In the genomic region with DNA sequence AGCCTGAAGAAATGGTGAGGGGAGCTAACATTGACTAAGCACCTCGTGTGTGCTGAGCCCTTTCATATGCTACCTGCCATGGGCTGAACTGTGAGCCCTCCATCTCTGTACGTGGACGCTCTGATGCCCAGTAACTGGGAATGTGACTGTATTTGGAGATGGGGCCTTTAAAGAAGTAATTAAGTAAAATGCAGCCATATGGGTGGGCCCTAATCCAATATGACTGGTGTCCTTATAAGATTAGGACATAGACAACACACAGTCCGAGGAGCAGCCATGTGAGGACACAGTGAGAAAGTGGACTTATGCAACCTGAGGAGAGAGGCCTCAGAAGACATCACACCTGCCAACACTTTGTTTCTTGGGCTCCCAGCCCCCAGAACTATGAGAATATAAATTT, we compare ENCODE assay signal across 26 cellular contexts.
DNase-seq lines count a peak whose midpoint lies in the region; ATAC-seq, FAIRE-seq and TF ChIP-seq lines count a peak whose summit lies in the region.
"Had no signal": no experiment of that assay in that cellular context is flagged by ENCODE, and none has a peak within 500 bp of the region (broad histone marks: within the 10 kb centered on the region; RNA-seq: fewer than 3 reads in every experiment).

No MANE protein-coding gene starts in this region.

- H3K4me3 ChIP-seq in WERI-Rb-1 (ENCODE audit: low read depth, low read length), result no peak overlapping the region
- H3K4me3 ChIP-seq: BLaER1, GM12878 had no signal

- H3K27ac ChIP-seq in WERI-Rb-1, result no peak overlapping the region
- H3K27ac ChIP-seq: BLaER1 had no signal

- H3K27me3 ChIP-seq in WERI-Rb-1 (ENCODE audit: insufficient read depth, low read depth, severe bottlenecking), result no peaks in the 10 kb centered on the region
- H3K27me3 ChIP-seq: BE2C, BLaER1 had no signal

- TF ChIP-seq CTCF in WERI-Rb-1 (IDR thresholded peaks at IDR 0.05; ENCODE audit: low read depth, low read length), result no peak

- no peaks in the 10 kb centered on the region for H3K36me3 ChIP-seq in WERI-Rb-1
- H3K36me3 ChIP-seq: BE2C, BLaER1 had no signal

- ATAC-seq in HG03457 (IDR thresholded peaks at IDR 0.05; ENCODE audit: unreplicated experiment), result no peak

- H3K9me3 ChIP-seq in WERI-Rb-1 (ENCODE audit: severe bottlenecking), result no peaks in the 10 kb centered on the region
- H3K9me3 ChIP-seq: BE2C, BLaER1 had no signal

- no peak for DNase-seq in GM18507 (ENCODE audit: extremely low spot score, insufficient read length, low read depth)
- DNase-seq in NCI-H524 treated with DMSO at 0.1 percent for 48 hours (lab: John Stamatoyannopoulos, UW), result peak; percentile 5
- peak; percentile 98 for DNase-seq in NCI-H82 treated with DMSO at 0.1 percent for 48 hours (lab: John Stamatoyannopoulos, UW; ENCODE audit: unreplicated experiment)
- peak; percentile 57 for DNase-seq in WERI-Rb-1
- no peak for DNase-seq in NCI-H526 treated with DMSO at 0.1 percent for 48 hours (lab: John Stamatoyannopoulos, UW)
- DNase-seq in epidermal melanocyte (ENCODE audit: insufficient read length, low spot score), result no peak
- no peak for DNase-seq in cerebellar nuclear complex (lab: John Stamatoyannopoulos, UW)
- DNase-seq: 8988T; ACHN; BE2C; C1 segment of cervical spinal cord; CD4-positive, alpha-beta memory T cell; CD4-positive, CD25-positive, alpha-beta regulatory T cell; CD8-positive, alpha-beta memory T cell; COR-L47; DMS 273 treated with DMSO at 0.1 percent for 48 hours; DMS153; DMS53; DMS79; DND-41; EL; GDM1 had no signal

- peak; percentile 5 for FAIRE-seq in GM18507 (lab: Jason Lieb, UNC)
- FAIRE-seq: A204.1 had no signal

Comparison
In these comparisons a context has a peak if more than half of its experiments do, and no peak if none do; other contexts are left out.
1. DNase-seq: peak in NCI-H524 treated with DMSO at 0.1 percent for 48 hours (single experiment), NCI-H82 treated with DMSO at 0.1 percent for 48 hours (single experiment) and WERI-Rb-1 (single experiment); none in GM18507 (single experiment), NCI-H526 treated with DMSO at 0.1 percent for 48 hours (single experiment), epidermal melanocyte (single experiment) and cerebellar nuclear complex (0 of 2).